Comparison of ENCODE assay signal across 10 cellular contexts in genomic region chr12:106106892-106107291, GRCh38. TPM values are rescaled to one million over a fixed set of nuclear protein-coding genes. Genes with fewer than 3 reads are reported as not detected.
A peak's percentile ranks its signal among the peaks of the same experiment; 100 is the strongest.
DNase-seq lines count a peak whose midpoint lies in the region; ATAC-seq, FAIRE-seq and TF ChIP-seq lines count a peak whose summit lies in the region.
"Had no signal": no experiment of that assay in that cellular context is flagged by ENCODE, and none has a peak within 500 bp of the region (broad histone marks: within the 10 kb centered on the region; RNA-seq: fewer than 3 reads in every experiment).

No MANE protein-coding gene starts in this region.

- no peak overlapping the region for H3K4me3 ChIP-seq in SJCRH30
- H3K4me3 ChIP-seq in neural progenitor cell, result no peak overlapping the region

- H3F3A ChIP-seq in neural progenitor cell (ENCODE audit: low read depth), result peaks cover 4% of the 10 kb centered on the region

- no peak for TF ChIP-seq CTCF in neural progenitor cell (IDR thresholded peaks at IDR 0.05)

- H3K79me2 ChIP-seq in neural progenitor cell (ENCODE audit: low read depth), result peaks cover 32% of the 10 kb centered on the region

- no peaks in the 10 kb centered on the region for H3K36me3 ChIP-seq in SJCRH30
- no peaks in the 10 kb centered on the region for H3K36me3 ChIP-seq in neural progenitor cell

- peaks cover 33% of the 10 kb centered on the region for H3K4me1 ChIP-seq in SJCRH30
- H3K4me1 ChIP-seq in neural progenitor cell, result peaks cover 43% of the 10 kb centered on the region

- H3K36me3 Mint-ChIP-seq in neural progenitor cell, result peaks cover 28% of the 10 kb centered on the region

- H3K27ac ChIP-seq in SJCRH30 (no peak overlapping the region; the same call in 1 of the 2 replicates), neural progenitor cell (no peak overlapping the region)

- peak; percentile 46 for DNase-seq in GM03348 (ENCODE audit: low spot score)
- DNase-seq in SJCRH30, result peak; percentile 23 to 40
- DNase-seq in neural progenitor cell (ENCODE audit: low spot score), result peak; percentile 62
- no peak for DNase-seq in H54 (ENCODE audit: insufficient read length, low spot score)
- DNase-seq in activated CD4-positive, alpha-beta T cell treated with anti-CD3 and anti-CD28 coated beads for 1 hour, result no peak

- ATAC-seq in esophagus mucosa, result peak; percentile 52
- ATAC-seq in GM18498 (IDR thresholded peaks at IDR 0.05; ENCODE audit: unreplicated experiment), result no peak
- ATAC-seq in GM19452 (IDR thresholded peaks at IDR 0.05; ENCODE audit: unreplicated experiment), result no peak

- H3K4me3 Mint-ChIP-seq in neural progenitor cell, result peak overlapping the region; percentile 11
- H3K4me3 Mint-ChIP-seq: activated T-helper 1 cell treated with anti-CD3 and anti-CD28 coated beads, Interleukin-12 subunit alpha, Interleukin-12 subunit beta, Interleukin-2, Interleukin-4 antibody, amounts not matched to agents 30 ng/mL and 10 ng/mL and 1 ng/mL, durations not matched to agents 14 hours and 24 hours and 36 hours; T-helper 1 cell treated with Interleukin-12 subunit alpha and Interleukin-12 subunit beta and Interleukin-4 antibody, amounts not matched to agents 30 μg/mL and 1 μg/mL, for 36 hours had no signal

- H2AFZ ChIP-seq in neural progenitor cell (replicated peaks), result no peak overlapping the region

- H4K20me1 ChIP-seq in neural progenitor cell (ENCODE audit: low read depth), result peaks cover 54% of the 10 kb centered on the region

- H3K9ac ChIP-seq in neural progenitor cell, result no peak overlapping the region

- H3K9me3 ChIP-seq in SJCRH30 (replicated peaks) (no peaks in the 10 kb centered on the region), neural progenitor cell (ENCODE audit: low read depth) (no peaks in the 10 kb centered on the region)

- peaks cover 86% of the 10 kb centered on the region for H3K4me1 Mint-ChIP-seq in neural progenitor cell

- H3K4me2 ChIP-seq in neural progenitor cell, result peak overlapping the region; percentile 15

- H3K27me3 Mint-ChIP-seq in neural progenitor cell (ENCODE audit: insufficient read depth, low read depth), result peaks cover 11% of the 10 kb centered on the region

- H3K27ac Mint-ChIP-seq in neural progenitor cell, result no peak overlapping the region
- H3K27ac Mint-ChIP-seq: activated T-helper 1 cell treated with anti-CD3 and anti-CD28 coated beads, Interleukin-12 subunit alpha, Interleukin-12 subunit beta, Interleukin-2, Interleukin-4 antibody, amounts not matched to agents 30 ng/mL and 10 ng/mL and 1 ng/mL, durations not matched to agents 14 hours and 24 hours and 36 hours; T-helper 1 cell treated with Interleukin-12 subunit alpha and Interleukin-12 subunit beta and Interleukin-4 antibody, amounts not matched to agents 30 μg/mL and 1 μg/mL, for 36 hours had no signal

- TF ChIP-seq POLR2A in H54 (IDR thresholded peaks at IDR 0.05; ENCODE audit: low read depth, low read length), result no peak

- H3K9me3 Mint-ChIP-seq in neural progenitor cell, result no peaks in the 10 kb centered on the region
- H3K9me3 Mint-ChIP-seq: activated T-helper 1 cell treated with anti-CD3 and anti-CD28 coated beads, Interleukin-12 subunit alpha, Interleukin-12 subunit beta, Interleukin-2, Interleukin-4 antibody, amounts not matched to agents 30 ng/mL and 10 ng/mL and 1 ng/mL, durations not matched to agents 14 hours and 24 hours and 36 hours; T-helper 1 cell treated with Interleukin-12 subunit alpha and Interleukin-12 subunit beta and Interleukin-4 antibody, amounts not matched to agents 30 μg/mL and 1 μg/mL, for 36 hours had no signal

- H3K27me3 ChIP-seq in SJCRH30, result no peaks in the 10 kb centered on the region
- no peaks in the 10 kb centered on the region for H3K27me3 ChIP-seq in neural progenitor cell

- no peak for FAIRE-seq in H54 (lab: Jason Lieb, UNC)

RNA-seq across cellular contexts. Expression of gene NUAK1, which starts 31.9 kb away (rescaled TPM):
- 4.0 and 4.4 TPM in 2 replicates for total RNA-seq in SJCRH30 (2014; rRNA removed; shearing (Covaris generic))
- total RNA-seq in esophagus mucosa (1.7 TPM), neural progenitor cell (ENCODE audit: low replicate concordance) (11.9 and 18.8 TPM in 2 replicates)
- total RNA-seq: activated T-helper 1 cell treated with anti-CD3 and anti-CD28 coated beads, Interleukin-12 subunit alpha, Interleukin-12 subunit beta, Interleukin-2, Interleukin-4 antibody, amounts not matched to agents 30 ng/mL and 10 ng/mL and 1 ng/mL, durations not matched to agents 14 hours and 24 hours and 36 hours had no signal

Comparison
In these comparisons a context has a peak if more than half of its experiments do, and no peak if none do; other contexts are left out.
1. DNase-seq: peak in GM03348 (single experiment), SJCRH30 (2 of 2) and neural progenitor cell (single experiment); none in H54 (single experiment) and activated CD4-positive, alpha-beta T cell treated with anti-CD3 and anti-CD28 coated beads for 1 hour (single experiment).